ENCODE assay signal across 26 cellular contexts in the genomic region with DNA sequence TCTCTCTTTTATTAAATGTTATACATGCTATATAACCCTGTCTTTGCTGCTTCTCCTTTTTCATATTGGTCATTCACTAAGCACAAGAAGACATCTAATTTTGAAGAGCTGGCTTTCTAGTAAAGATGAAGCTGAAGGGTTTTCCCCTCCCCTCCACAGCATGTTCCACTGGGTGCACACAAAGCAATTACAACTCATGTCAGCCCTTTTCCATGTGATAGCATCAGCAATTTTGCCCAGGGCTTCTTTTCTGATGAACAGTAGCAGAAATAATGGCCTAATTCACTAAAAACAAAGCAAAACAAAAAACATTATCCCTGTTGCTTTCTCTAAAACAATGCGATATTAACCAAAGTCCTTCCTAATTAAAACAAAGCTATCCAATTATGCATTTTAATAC. TPM values are rescaled to one million over a fixed set of nuclear protein-coding genes. Genes with fewer than 3 reads are reported as not detected.
DNase-seq lines count a peak whose midpoint lies in the region; ATAC-seq and TF ChIP-seq lines count a peak whose summit lies in the region.
"Had no signal": no experiment of that assay in that cellular context is flagged by ENCODE, and none has a peak within 500 bp of the region (broad histone marks: within the 10 kb centered on the region; RNA-seq: fewer than 3 reads in every experiment).

No MANE protein-coding gene starts in this region.

- no peak overlapping the region for H2AFZ ChIP-seq in mesenchymal stem cell (ENCODE audit: low read depth, low read length)

- no peak overlapping the region for H3K23ac ChIP-seq in mesenchymal stem cell (ENCODE audit: low read length in 2 of 2)

- H3K4me1 ChIP-seq in BE2C (peaks cover 10% of the 10 kb centered on the region), mesenchymal stem cell (ENCODE audit: control insufficient read depth, insufficient read depth, low read depth, low read length) (no peaks in the 10 kb centered on the region)
- H3K4me1 ChIP-seq: colonic mucosa, sigmoid colon, uterus had no signal

- TF ChIP-seq CTCF in BE2C (IDR thresholded peaks at IDR 0.05; ENCODE audit: low read depth, low read length), result no peak

- H3K4me3 ChIP-seq in BE2C (ENCODE audit: low read depth, low read length) (0 out of 2 replicates have a peak overlapping the region, but pooled peaks have one; percentile 10), mesenchymal stem cell (ENCODE audit: insufficient read depth in 1 of 2, low read depth in 1 of 2, low read length in 2 of 2) (no peak overlapping the region)
- H3K4me3 ChIP-seq: cardiac muscle cell, colonic mucosa, left ventricle myocardium inferior, sigmoid colon, SJCRH30, stomach, uterus had no signal

- no peaks in the 10 kb centered on the region for H3K79me1 ChIP-seq in mesenchymal stem cell (replicated peaks; ENCODE audit: low read length, poor library complexity, severe bottlenecking)

- H3K9ac ChIP-seq in mesenchymal stem cell (ENCODE audit: low read length), result no peak overlapping the region

- WGBS in mesenchymal stem cell, result no CpG with 5 or more reads among the region's 1 CpG

- no peak overlapping the region for H2BK5ac ChIP-seq in mesenchymal stem cell (ENCODE audit: low read depth, low read length, poor library complexity, severe bottlenecking)

- no peak overlapping the region for H2BK15ac ChIP-seq in mesenchymal stem cell (ENCODE audit: low read depth, poor library complexity, severe bottlenecking)

- no peak overlapping the region for H2BK12ac ChIP-seq in mesenchymal stem cell (ENCODE audit: low read length in 2 of 2)

- H3K4ac ChIP-seq in mesenchymal stem cell (ENCODE audit: low read depth in 1 of 2, low read length in 2 of 2), result no peak overlapping the region

- H2BK120ac ChIP-seq in mesenchymal stem cell (ENCODE audit: low read depth, low read length), result no peak overlapping the region

- H3K14ac ChIP-seq in mesenchymal stem cell (ENCODE audit: low read length in 2 of 2), result no peak overlapping the region

- peak; percentile 72 for ATAC-seq in GM18858 (IDR thresholded peaks at IDR 0.05; ENCODE audit: unreplicated experiment)
- ATAC-seq in HG03565 (IDR thresholded peaks at IDR 0.05; ENCODE audit: unreplicated experiment), result peak; percentile 38
- no peak for ATAC-seq in HG03139 (IDR thresholded peaks at IDR 0.05; ENCODE audit: unreplicated experiment)

- DNase-seq in BE2C (peak; percentile 82), epidermal melanocyte (ENCODE audit: insufficient read length, low spot score) (peak; percentile 57), DMS79 (lab: John Stamatoyannopoulos, UW) (no peak), mesenchymal stem cell (no peak), NCI-H128 (lab: John Stamatoyannopoulos, UW; ENCODE audit: unreplicated experiment) (no peak)
- DNase-seq: activated CD4-positive, CD25-positive, alpha-beta regulatory T cell; activated T-cell treated with anti-CD3 and anti-CD28 coated beads, Interleukin-2, amount 50 U/mL, for 48 hours; CD4-positive, CD25-positive, alpha-beta regulatory T cell; colonic mucosa; effector CD4-positive, alpha-beta T cell; left ventricle myocardium inferior; NCI-H1694; NCI-H446; NCI-H748 treated with DMSO at 0.1 percent for 48 hours; sigmoid colon; SJCRH30; stimulated activated CD4-positive, alpha-beta T cell treated with anti-CD3 and anti-CD28 coated beads, Interleukin-12 subunit alpha, Interleukin-12 subunit beta, amount 100 ng/mL, for 4 hours; stimulated activated CD4-positive, alpha-beta T cell treated with anti-CD3 and anti-CD28 coated beads, Interleukin-2, amount 100 ng/mL, for 48 hours; stomach; uterus had no signal

- no peak overlapping the region for H3K18ac ChIP-seq in mesenchymal stem cell (ENCODE audit: low read depth in 1 of 2, low read length in 2 of 2)

- no peaks in the 10 kb centered on the region for H3K27me3 ChIP-seq in BE2C
- peaks cover 0 to 7% of the 10 kb centered on the region in 2 experiments for H3K27me3 ChIP-seq in mesenchymal stem cell (ENCODE audit: control insufficient read depth in 1 of 2, insufficient read depth in 1 of 2, low read length in 2 of 2)
- H3K27me3 ChIP-seq: cardiac muscle cell, colonic mucosa, neutrophil, sigmoid colon, stomach, uterus had no signal

- no peak overlapping the region for H4K8ac ChIP-seq in mesenchymal stem cell (ENCODE audit: low read length)

- no peak overlapping the region for H2AK5ac ChIP-seq in mesenchymal stem cell (ENCODE audit: low read length, severe bottlenecking)

- H3K36me3 ChIP-seq in BE2C, result no peaks in the 10 kb centered on the region
- H3K36me3 ChIP-seq in mesenchymal stem cell (ENCODE audit: control insufficient read depth in 1 of 2, insufficient read depth in 2 of 2, low read depth in 1 of 2, low read length in 2 of 2), result no peaks in the 10 kb centered on the region
- H3K36me3 ChIP-seq: cardiac muscle cell, colonic mucosa, left ventricle myocardium inferior, neutrophil, sigmoid colon, SJCRH30, stomach, uterus had no signal

- H3K9me3 ChIP-seq in BE2C (no peaks in the 10 kb centered on the region), mesenchymal stem cell (ENCODE audit: control insufficient read depth, low read length) (no peaks in the 10 kb centered on the region)
- H3K9me3 ChIP-seq: colonic mucosa, left ventricle myocardium inferior, neutrophil, sigmoid colon, SJCRH30, stomach, uterus had no signal

- H4K91ac ChIP-seq in mesenchymal stem cell (ENCODE audit: low read length), result no peak overlapping the region

- no peak overlapping the region for H3K27ac ChIP-seq in mesenchymal stem cell (ENCODE audit: low read length, poor library complexity, severe bottlenecking)
- H3K27ac ChIP-seq: cardiac muscle cell, colonic mucosa, epithelial cell of prostate, left ventricle myocardium inferior, neutrophil, sigmoid colon, SJCRH30, stomach, uterus had no signal

- H3K4me2 ChIP-seq in mesenchymal stem cell (ENCODE audit: low read length, poor library complexity, severe bottlenecking), result no peak overlapping the region

RNA-seq across cellular contexts. Expression of gene PIK3R4, which starts 12.0 kb away (rescaled TPM):
- polyA plus RNA-seq in BE2C (2012; ENCODE audit: insufficient read depth, insufficient read length, low read depth), result 33.0 TPM
- polyA plus RNA-seq in mesenchymal stem cell (2013, experiment 1 of 2), result 7.1 TPM
- polyA plus RNA-seq in mesenchymal stem cell (2013, experiment 2 of 2), result 7.2 TPM

Comparison
In these comparisons a context has a peak if more than half of its experiments do, and no peak if none do; other contexts are left out.
1. DNase-seq: peak in BE2C (single experiment) and epidermal melanocyte (single experiment); none in DMS79 (single experiment), mesenchymal stem cell (single experiment) and NCI-H128 (single experiment).